ENCODE assay signal across 2 cellular contexts in genomic region chr2:42360493-42360889, GRCh38.
TF ChIP-seq lines count a peak whose summit lies in the region.

No MANE protein-coding gene starts in this region.

TF ChIP-seq in GM12878, 131 proteins besides CTCF, POLR2A, EP300 and RAD21:
- TF ChIP-seq PML (IDR thresholded peaks at IDR 0.05; ENCODE audit: low read length) (peak; percentile 22; the same call in 1 of the 2 replicates), PKNOX1 (IDR thresholded peaks at IDR 0.05) (no peak), KAT2A (conservative IDR thresholded peaks at IDR 0.05; ENCODE audit: control insufficient read depth, low read depth, low read length) (no peak)
TF ChIP-seq in GM12878: peak in this region for 1.

TF ChIP-seq in HepG2, 621 proteins besides CTCF, POLR2A, EP300 and RAD21:
- 0 out of 2 replicates have a peak, but pooled peaks have one; percentile 23 for TF ChIP-seq ZBTB39 (CRISPR knock-in tag; IDR thresholded peaks at IDR 0.05)
- TF ChIP-seq HIC2 (CRISPR knock-in tag; IDR thresholded peaks at IDR 0.05; ENCODE audit: low read depth) = peak; percentile 14; the same call in 1 of the 2 replicates
- TF ChIP-seq NCOA1 (CRISPR knock-in tag; IDR thresholded peaks at IDR 0.05) = peak; percentile 29; the same call in 1 of the 2 replicates
- TF ChIP-seq NFRKB (IDR thresholded peaks at IDR 0.05) = no peak
- no peak for TF ChIP-seq MED1 (CRISPR knock-in tag; IDR thresholded peaks at IDR 0.05)
- 0 out of 2 replicates have a peak, but pooled peaks have one; percentile 7 for TF ChIP-seq HNF1A (IDR thresholded peaks at IDR 0.05; ENCODE audit: low read depth)
- TF ChIP-seq HNF1A (CRISPR knock-in tag; IDR thresholded peaks at IDR 0.05; ENCODE audit: borderline replicate concordance) = no peak
- 0 out of 2 replicates have a peak, but pooled peaks have one; percentile 46 for TF ChIP-seq ZBTB37 (CRISPR knock-in tag; IDR thresholded peaks at IDR 0.05)
- peak; percentile 85; the same call in 1 of the 2 replicates for TF ChIP-seq ARID2 (CRISPR knock-in tag; IDR thresholded peaks at IDR 0.05; ENCODE audit: borderline replicate concordance)
TF ChIP-seq in HepG2: peak in this region for 6.
